43 cellular contexts compared by ENCODE assay signal in the genomic region with DNA sequence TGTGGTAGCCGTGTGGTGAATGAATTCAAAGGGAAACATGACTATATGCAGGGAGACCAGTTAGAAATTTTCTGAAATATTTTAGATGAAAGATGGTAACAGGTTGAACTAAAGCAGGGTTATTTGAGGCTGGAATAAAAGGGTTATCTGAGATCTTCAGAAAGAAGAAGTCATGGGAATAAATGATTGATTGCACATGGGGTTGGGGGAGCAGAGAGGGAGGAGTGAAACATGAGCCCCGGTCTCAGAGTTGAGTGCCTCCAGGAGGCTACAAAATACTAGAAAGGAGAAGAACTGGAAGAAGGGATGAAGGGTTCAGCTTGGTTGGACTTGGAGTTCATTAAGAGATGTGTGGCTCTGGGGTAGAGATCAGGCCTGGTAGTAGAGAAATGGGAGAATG. TPM values are rescaled to one million over a fixed set of nuclear protein-coding genes. Genes with fewer than 3 reads are reported as not detected.
"Had no signal": no experiment of that assay in that cellular context is flagged by ENCODE, and none has a peak within 500 bp of the region (broad histone marks: within the 10 kb centered on the region; RNA-seq: fewer than 3 reads in every experiment).

No MANE protein-coding gene starts in this region.

- H3K4me3 Mint-ChIP-seq: activated naive CD4-positive, alpha-beta T cell treated with anti-CD3 and anti-CD28 coated beads for 36 hours; activated naive CD4-positive, alpha-beta T cell treated with anti-CD3 and anti-CD28 coated beads, Interleukin-2, amount 50 U/mL, for 24 hours; activated naive CD8-positive, alpha-beta T cell; activated naive CD8-positive, alpha-beta T cell treated with anti-CD3 and anti-CD28 coated beads for 36 hours; activated naive CD8-positive, alpha-beta T cell treated with anti-CD3 and anti-CD28 coated beads, Interleukin-2, amount 10 ng/mL, durations not matched to agents 7 days and 5 days; activated naive CD8-positive, alpha-beta T cell treated with anti-CD3 and anti-CD28 coated beads, Interleukin-2, amount 50 U/mL, for 24 hours; activated T-cell treated with anti-CD3 and anti-CD28 coated beads, Interleukin-2, amount 50 U/mL, for 24 hours; activated T-cell treated with anti-CD3 and anti-CD28 coated beads, Interleukin-2, amount 50 U/mL, for 4 hours; activated T-cell treated with anti-CD3 and anti-CD28 coated beads, Interleukin-2, amount 50 U/mL, for 72 hours; activated T-helper 1 cell treated with anti-CD3 and anti-CD28 coated beads, Interleukin-12 subunit alpha, Interleukin-12 subunit beta, Interleukin-2, Interleukin-4 antibody, amounts not matched to agents 30 ng/mL and 10 ng/mL and 1 ng/mL, durations not matched to agents 14 hours and 24 hours and 36 hours; activated T-helper 17 cell treated with anti-CD3 and anti-CD28 coated beads, Interleukin-2, amount 50 U/mL, for 72 hours; brain; central memory CD8-positive, alpha-beta T cell had no signal

- FAIRE-seq: astrocyte, bronchial epithelial cell, colon had no signal

- DNase-seq: activated effector memory CD4-positive, alpha-beta T cell treated with anti-CD3 and anti-CD28 coated beads, Interleukin-2, amount 50 U/mL, for 16 hours; activated effector memory CD4-positive, alpha-beta T cell treated with Interleukin-2 at 50 U/mL for 16 hours; activated gamma-delta T cell; activated gamma-delta T cell treated with Interleukin-2 at 50 U/mL for 16 hours; activated naive CD4-positive, alpha-beta T cell; activated naive CD4-positive, alpha-beta T cell treated with anti-CD3 and anti-CD28 coated beads for 36 hours; activated naive CD4-positive, alpha-beta T cell treated with anti-CD3 and anti-CD28 coated beads, Interleukin-2, amount 50 U/mL, for 16 hours; activated naive CD4-positive, alpha-beta T cell treated with Interleukin-2 at 50 U/mL for 16 hours; activated naive CD8-positive, alpha-beta T cell treated with anti-CD3 and anti-CD28 coated beads for 36 hours; activated naive CD8-positive, alpha-beta T cell treated with anti-CD3 and anti-CD28 coated beads, Interleukin-2, amount 10 ng/mL, durations not matched to agents 7 days and 5 days; activated naive CD8-positive, alpha-beta T cell treated with anti-CD3 and anti-CD28 coated beads, Interleukin-2, amount 50 U/mL, for 24 hours; activated T-cell treated with anti-CD3 and anti-CD28 coated beads, Interleukin-2, amount 50 U/mL, for 24 hours; activated T-cell treated with anti-CD3 and anti-CD28 coated beads, Interleukin-2, amount 50 U/mL, for 4 hours; activated T-cell treated with anti-CD3 and anti-CD28 coated beads, Interleukin-2, amount 50 U/mL, for 48 hours; activated T-cell treated with anti-CD3 and anti-CD28 coated beads, Interleukin-2, amount 50 U/mL, for 72 hours; adrenal gland; amniotic stem cell; amygdala; anterior cingulate cortex; aorta; body of pancreas; brain microvascular endothelial cell; caudate nucleus; central memory CD4-positive, alpha-beta T cell; cerebellar nuclear complex had no signal

- H3K36me3 Mint-ChIP-seq: activated naive CD4-positive, alpha-beta T cell treated with anti-CD3 and anti-CD28 coated beads, Interleukin-2, amount 50 U/mL, for 24 hours; activated naive CD4-positive, alpha-beta T cell treated with anti-CD3 and anti-CD28 coated beads, Interleukin-2, amount 50 U/mL, for 72 hours; activated naive CD8-positive, alpha-beta T cell treated with anti-CD3 and anti-CD28 coated beads for 36 hours; activated naive CD8-positive, alpha-beta T cell treated with anti-CD3 and anti-CD28 coated beads, Interleukin-2, amount 10 ng/mL, durations not matched to agents 7 days and 5 days; brain had no signal

- H3K27ac Mint-ChIP-seq: activated naive CD4-positive, alpha-beta T cell treated with anti-CD3 and anti-CD28 coated beads for 36 hours; activated naive CD4-positive, alpha-beta T cell treated with anti-CD3 and anti-CD28 coated beads, Interleukin-2, amount 50 U/mL, for 24 hours; activated naive CD4-positive, alpha-beta T cell treated with anti-CD3 and anti-CD28 coated beads, Interleukin-2, amount 50 U/mL, for 72 hours; activated naive CD8-positive, alpha-beta T cell; activated naive CD8-positive, alpha-beta T cell treated with anti-CD3 and anti-CD28 coated beads for 36 hours; activated naive CD8-positive, alpha-beta T cell treated with anti-CD3 and anti-CD28 coated beads, Interleukin-2, amount 10 ng/mL, durations not matched to agents 7 days and 5 days; activated naive CD8-positive, alpha-beta T cell treated with anti-CD3 and anti-CD28 coated beads, Interleukin-2, amount 50 U/mL, for 24 hours; activated T-cell treated with anti-CD3 and anti-CD28 coated beads, Interleukin-2, amount 50 U/mL, for 24 hours; activated T-cell treated with anti-CD3 and anti-CD28 coated beads, Interleukin-2, amount 50 U/mL, for 72 hours; activated T-helper 1 cell treated with anti-CD3 and anti-CD28 coated beads, Interleukin-12 subunit alpha, Interleukin-12 subunit beta, Interleukin-2, Interleukin-4 antibody, amounts not matched to agents 30 ng/mL and 10 ng/mL and 1 ng/mL, durations not matched to agents 14 hours and 24 hours and 36 hours; activated T-helper 17 cell treated with anti-CD3 and anti-CD28 coated beads, Interleukin-2, amount 50 U/mL, for 72 hours; activated T-helper 2 cell treated with anti-CD3 and anti-CD28 coated beads, Interferon-gamma antibody, Interleukin-2, Interleukin-4, amounts not matched to agents 10 μg/mL and 5 μg/mL and 100 μg/mL, durations not matched to agents 14 hours and 24 hours and 36 hours; brain had no signal

- H3K27me3 ChIP-seq: adrenal gland, ascending aorta, body of pancreas, brain microvascular endothelial cell, breast epithelium, cardiac muscle cell had no signal

- H3K4me3 ChIP-seq: adrenal gland, ascending aorta, body of pancreas, breast epithelium, cardiac muscle cell had no signal

- H3K4me1 ChIP-seq: adrenal gland, ascending aorta, body of pancreas, breast epithelium had no signal

- H3K9me3 ChIP-seq: adrenal gland, ascending aorta, body of pancreas, breast epithelium had no signal

- H3K36me3 ChIP-seq: adrenal gland, ascending aorta, brain microvascular endothelial cell, breast epithelium, cardiac muscle cell had no signal

- H3K9me3 Mint-ChIP-seq: activated naive CD4-positive, alpha-beta T cell treated with anti-CD3 and anti-CD28 coated beads for 36 hours; activated naive CD4-positive, alpha-beta T cell treated with anti-CD3 and anti-CD28 coated beads, Interleukin-2, amount 50 U/mL, for 24 hours; activated naive CD4-positive, alpha-beta T cell treated with anti-CD3 and anti-CD28 coated beads, Interleukin-2, amount 50 U/mL, for 72 hours; activated naive CD8-positive, alpha-beta T cell treated with anti-CD3 and anti-CD28 coated beads for 36 hours; activated naive CD8-positive, alpha-beta T cell treated with anti-CD3 and anti-CD28 coated beads, Interleukin-2, amount 10 ng/mL, durations not matched to agents 7 days and 5 days; activated naive CD8-positive, alpha-beta T cell treated with anti-CD3 and anti-CD28 coated beads, Interleukin-2, amount 50 U/mL, for 24 hours; activated T-cell treated with anti-CD3 and anti-CD28 coated beads, Interleukin-2, amount 50 U/mL, for 24 hours; activated T-cell treated with anti-CD3 and anti-CD28 coated beads, Interleukin-2, amount 50 U/mL, for 4 hours; activated T-cell treated with anti-CD3 and anti-CD28 coated beads, Interleukin-2, amount 50 U/mL, for 72 hours; activated T-helper 1 cell treated with anti-CD3 and anti-CD28 coated beads, Interleukin-12 subunit alpha, Interleukin-12 subunit beta, Interleukin-2, Interleukin-4 antibody, amounts not matched to agents 30 ng/mL and 10 ng/mL and 1 ng/mL, durations not matched to agents 14 hours and 24 hours and 36 hours; activated T-helper 17 cell treated with anti-CD3 and anti-CD28 coated beads, Interleukin-2, amount 50 U/mL, for 72 hours; activated T-helper 2 cell treated with anti-CD3 and anti-CD28 coated beads, Interferon-gamma antibody, Interleukin-2, Interleukin-4, amounts not matched to agents 10 μg/mL and 5 μg/mL and 100 μg/mL, durations not matched to agents 14 hours and 24 hours and 36 hours; brain; central memory CD8-positive, alpha-beta T cell had no signal

- H3K4me1 Mint-ChIP-seq: activated naive CD4-positive, alpha-beta T cell treated with anti-CD3 and anti-CD28 coated beads, Interleukin-2, amount 50 U/mL, for 24 hours; brain; central memory CD8-positive, alpha-beta T cell had no signal

- H3K27ac ChIP-seq: adrenal gland, ascending aorta, body of pancreas, brain microvascular endothelial cell, breast epithelium, cardiac muscle cell had no signal

- ATAC-seq: activated naive CD4-positive, alpha-beta T cell treated with anti-CD3 and anti-CD28 coated beads, Interleukin-2, amount 50 U/mL, for 72 hours; activated naive CD8-positive, alpha-beta T cell treated with anti-CD3 and anti-CD28 coated beads, Interleukin-2, amount 50 U/mL, for 24 hours; activated T-cell treated with anti-CD3 and anti-CD28 coated beads, Interleukin-2, amount 50 U/mL, for 4 hours; activated T-cell treated with anti-CD3 and anti-CD28 coated beads, Interleukin-2, amount 50 U/mL, for 72 hours; activated T-helper 17 cell treated with anti-CD3 and anti-CD28 coated beads, Interleukin-2, amount 50 U/mL, for 72 hours; body of pancreas had no signal

RNA-seq across cellular contexts. Expression of a gene that starts 16.3 kb away (rescaled TPM):
- total RNA-seq: activated naive CD4-positive, alpha-beta T cell treated with anti-CD3 and anti-CD28 coated beads for 36 hours; activated naive CD4-positive, alpha-beta T cell treated with anti-CD3 and anti-CD28 coated beads, Interleukin-2, amount 50 U/mL, for 72 hours; activated naive CD8-positive, alpha-beta T cell treated with anti-CD3 and anti-CD28 coated beads for 36 hours; activated naive CD8-positive, alpha-beta T cell treated with anti-CD3 and anti-CD28 coated beads, Interleukin-2, amount 10 ng/mL, durations not matched to agents 7 days and 5 days; activated T-cell treated with anti-CD3 and anti-CD28 coated beads, Interleukin-2, amount 50 U/mL, for 4 hours; activated T-cell treated with anti-CD3 and anti-CD28 coated beads, Interleukin-2, amount 50 U/mL, for 72 hours; activated T-helper 1 cell treated with anti-CD3 and anti-CD28 coated beads, Interleukin-12 subunit alpha, Interleukin-12 subunit beta, Interleukin-2, Interleukin-4 antibody, amounts not matched to agents 30 ng/mL and 10 ng/mL and 1 ng/mL, durations not matched to agents 14 hours and 24 hours and 36 hours; activated T-helper 17 cell treated with anti-CD3 and anti-CD28 coated beads, Interleukin-2, amount 50 U/mL, for 72 hours; activated T-helper 2 cell treated with anti-CD3 and anti-CD28 coated beads, Interferon-gamma antibody, Interleukin-2, Interleukin-4, amounts not matched to agents 10 μg/mL and 5 μg/mL and 100 μg/mL, durations not matched to agents 14 hours and 24 hours and 36 hours; aorta; ascending aorta; astrocyte; body of pancreas; breast epithelium; bronchial epithelial cell; cerebellum; chondrocyte had no signal
- polyA plus RNA-seq: adipose tissue, aorta had no signal

RNA-seq across cellular contexts. Expression of a gene that starts 49.8 kb away (rescaled TPM):
- total RNA-seq: activated naive CD4-positive, alpha-beta T cell treated with anti-CD3 and anti-CD28 coated beads for 36 hours; activated naive CD4-positive, alpha-beta T cell treated with anti-CD3 and anti-CD28 coated beads, Interleukin-2, amount 50 U/mL, for 72 hours; activated naive CD8-positive, alpha-beta T cell treated with anti-CD3 and anti-CD28 coated beads for 36 hours; activated naive CD8-positive, alpha-beta T cell treated with anti-CD3 and anti-CD28 coated beads, Interleukin-2, amount 10 ng/mL, durations not matched to agents 7 days and 5 days; activated T-cell treated with anti-CD3 and anti-CD28 coated beads, Interleukin-2, amount 50 U/mL, for 4 hours; activated T-cell treated with anti-CD3 and anti-CD28 coated beads, Interleukin-2, amount 50 U/mL, for 72 hours; activated T-helper 1 cell treated with anti-CD3 and anti-CD28 coated beads, Interleukin-12 subunit alpha, Interleukin-12 subunit beta, Interleukin-2, Interleukin-4 antibody, amounts not matched to agents 30 ng/mL and 10 ng/mL and 1 ng/mL, durations not matched to agents 14 hours and 24 hours and 36 hours; activated T-helper 17 cell treated with anti-CD3 and anti-CD28 coated beads, Interleukin-2, amount 50 U/mL, for 72 hours; activated T-helper 2 cell treated with anti-CD3 and anti-CD28 coated beads, Interferon-gamma antibody, Interleukin-2, Interleukin-4, amounts not matched to agents 10 μg/mL and 5 μg/mL and 100 μg/mL, durations not matched to agents 14 hours and 24 hours and 36 hours; adrenal gland; aorta; ascending aorta; astrocyte; body of pancreas; breast epithelium; bronchial epithelial cell; cardiac muscle cell; cardiac septum; cerebellum; chondrocyte had no signal
- polyA plus RNA-seq: adipose tissue, adrenal gland, aorta, cardiac muscle cell had no signal
